In the genomic region with DNA sequence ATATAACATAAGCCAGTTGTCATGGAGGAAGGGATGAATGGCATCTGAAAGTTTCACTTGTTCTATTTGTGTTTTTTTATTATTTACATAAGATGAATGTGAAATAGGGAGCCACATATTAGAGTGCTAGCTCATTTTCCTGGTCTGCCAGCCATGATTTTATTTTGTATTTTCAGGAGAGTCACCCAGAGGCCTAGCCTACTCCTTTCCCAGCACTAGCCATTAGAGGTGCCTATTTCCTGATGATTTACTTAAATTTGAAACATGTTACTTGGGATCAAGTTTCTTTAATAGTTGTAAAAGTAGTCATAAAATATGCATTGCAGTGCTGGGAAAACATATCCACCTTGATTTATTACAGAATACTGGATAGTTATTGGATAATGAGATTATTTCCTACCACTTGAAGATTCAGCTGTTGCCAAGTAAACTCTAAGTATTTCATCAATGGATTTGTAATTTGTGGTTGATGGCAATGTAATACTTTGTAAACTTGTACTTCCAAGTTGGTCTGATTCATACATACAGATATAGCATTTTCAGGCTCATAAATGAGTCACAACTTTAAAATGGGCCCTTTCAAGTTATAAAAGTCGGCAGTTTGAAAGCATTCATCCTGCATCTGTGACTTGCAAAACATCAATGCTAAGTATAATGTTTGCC, we compare ENCODE assay signal across 14 cellular contexts. TPM values are rescaled to one million over a fixed set of nuclear protein-coding genes. Genes with fewer than 3 reads are reported as not detected.
DNase-seq lines count a peak whose midpoint lies in the region; ATAC-seq, FAIRE-seq and TF ChIP-seq lines count a peak whose summit lies in the region.
"Had no signal": no experiment of that assay in that cellular context is flagged by ENCODE, and none has a peak within 500 bp of the region (broad histone marks: within the 10 kb centered on the region; RNA-seq: fewer than 3 reads in every experiment).

No MANE protein-coding gene starts in this region.

- DNase-seq in BJ (ENCODE audit: low read depth) (peak; percentile 99), SW480 (ENCODE audit: low spot score) (peak; percentile 59), hepatic stellate cell (ENCODE audit: low spot score) (peak; percentile 2), DMS 273 treated with DMSO at 0.1 percent for 48 hours (lab: John Stamatoyannopoulos, UW) (no peak), GM12891 (ENCODE audit: insufficient read length, low spot score) (no peak)
- no peak for DNase-seq in activated T-cell treated with anti-CD3 and anti-CD28 coated beads, Interleukin-2, amount 50 U/mL, for 4 hours
- DNase-seq: CD4-positive, CD25-positive, alpha-beta regulatory T cell; naive B cell; NCI-H1417; Peyer's patch; spleen had no signal

- TF ChIP-seq CTCF in BJ (IDR thresholded peaks at IDR 0.05; ENCODE audit: insufficient read depth, low read depth, low read length): no peak

- peaks cover 3% of the 10 kb centered on the region for H3K27me3 Mint-ChIP-seq in activated T-cell treated with anti-CD3 and anti-CD28 coated beads, Interleukin-2, amount 50 U/mL, for 4 hours (ENCODE audit: low read depth)
- H3K27me3 Mint-ChIP-seq: CD4-positive, CD25-positive, alpha-beta regulatory T cell had no signal

- no peaks in the 10 kb centered on the region for H3K9me3 Mint-ChIP-seq in activated T-cell treated with anti-CD3 and anti-CD28 coated beads, Interleukin-2, amount 50 U/mL, for 4 hours
- H3K9me3 Mint-ChIP-seq: naive B cell had no signal

- peak; percentile 58 for ATAC-seq in HG03565 (IDR thresholded peaks at IDR 0.05; ENCODE audit: unreplicated experiment)
- ATAC-seq in HG03342 (IDR thresholded peaks at IDR 0.05; ENCODE audit: unreplicated experiment): no peak
- ATAC-seq in activated T-cell treated with anti-CD3 and anti-CD28 coated beads, Interleukin-2, amount 50 U/mL, for 4 hours: no peak
- ATAC-seq: activated CD4-positive, CD25-positive, alpha-beta regulatory T cell treated with anti-CD3 and anti-CD28 coated beads, Interleukin-2, amount 50 U/mL, for 24 hours had no signal

- no peaks in the 10 kb centered on the region for H3K36me3 Mint-ChIP-seq in activated T-cell treated with anti-CD3 and anti-CD28 coated beads, Interleukin-2, amount 50 U/mL, for 4 hours (ENCODE audit: insufficient read depth)
- H3K36me3 Mint-ChIP-seq: CD4-positive, CD25-positive, alpha-beta regulatory T cell; naive B cell had no signal

- no peaks in the 10 kb centered on the region for H3K4me1 Mint-ChIP-seq in activated T-cell treated with anti-CD3 and anti-CD28 coated beads, Interleukin-2, amount 50 U/mL, for 4 hours (ENCODE audit: low read depth)
- H3K4me1 Mint-ChIP-seq: CD4-positive, CD25-positive, alpha-beta regulatory T cell; naive B cell had no signal

- H3K4me3 Mint-ChIP-seq in activated T-cell treated with anti-CD3 and anti-CD28 coated beads, Interleukin-2, amount 50 U/mL, for 4 hours: no peak overlapping the region
- H3K4me3 Mint-ChIP-seq: CD4-positive, CD25-positive, alpha-beta regulatory T cell; naive B cell had no signal

- POLR2A ChIA-PET in BJ (lab: Charles Lee): interaction anchor here (0.5 kb wide), 1 partner anchor 816 kb away, joined by 4 read pairs; no protein-coding TSS in a partner anchor

- H3K27me3 ChIP-seq in BJ (ENCODE audit: control insufficient read depth, insufficient read depth, low read length): no peaks in the 10 kb centered on the region
- H3K27me3 ChIP-seq: Peyer's patch, spleen had no signal

- CTCF ChIA-PET in BJ (lab: Yijun Ruan, JAX): no interaction called here

- H3K36me3 ChIP-seq in BJ (ENCODE audit: control insufficient read depth, insufficient read depth, low read length): no peaks in the 10 kb centered on the region
- H3K36me3 ChIP-seq: Peyer's patch, spleen had no signal

- TF ChIP-seq POLR2A in GM12891 (IDR thresholded peaks at IDR 0.05; ENCODE audit: low read depth, low read length): no peak

- no peak overlapping the region for H3K4me3 ChIP-seq in BJ (ENCODE audit: low read depth, low read length)
- H3K4me3 ChIP-seq: Peyer's patch, spleen had no signal

- FAIRE-seq in GM12891 (lab: Jason Lieb, UNC): no peak

TF ChIP-seq in GM12891, 5 proteins besides CTCF, POLR2A, EP300 and RAD21:
- TF ChIP-seq POU2F2 (IDR thresholded peaks at IDR 0.05; ENCODE audit: low read depth, low read length) (no peak), POLR2AphosphoS5 (IDR thresholded peaks at IDR 0.05; ENCODE audit: low read depth, low read length) (no peak), PAX5 (IDR thresholded peaks at IDR 0.05; ENCODE audit: insufficient read depth, low read length, severe bottlenecking) (no peak), TAF1 (IDR thresholded peaks at IDR 0.05; ENCODE audit: low read depth, low read length) (no peak), SPI1 (IDR thresholded peaks at IDR 0.05; ENCODE audit: low read depth, low read length) (no peak)

RNA-seq across cellular contexts. Expression of gene KCNN2, which starts 50.8 kb away (rescaled TPM):
- polyA plus RNA-seq in BJ (2011; rRNA removed): 4.6 and 5.1 TPM in 2 replicates
- 12.1 and 13.1 TPM in 2 replicates for polyA minus RNA-seq in BJ (2011; rRNA and poly(A)+ RNA removed)
- under 1 TPM in 1 of 3 donors, not detected in 2; 0.11 TPM for total RNA-seq in activated T-cell treated with anti-CD3 and anti-CD28 coated beads, Interleukin-2, amount 50 U/mL, for 4 hours
- 0.18 TPM for polyA plus RNA-seq in GM12891 (2012; ENCODE audit: low read depth, missing spikeins)
- total RNA-seq: CD4-positive, CD25-positive, alpha-beta regulatory T cell had no signal
- polyA plus RNA-seq: CD4-positive, CD25-positive, alpha-beta regulatory T cell had no signal

Comparison
In these comparisons a context has a peak if more than half of its experiments do, and no peak if none do; other contexts are left out.
1. DNase-seq: peak in BJ (single experiment), SW480 (single experiment) and hepatic stellate cell (single experiment); none in activated T-cell treated with anti-CD3 and anti-CD28 coated beads, Interleukin-2, amount 50 U/mL, for 4 hours (single experiment), DMS 273 treated with DMSO at 0.1 percent for 48 hours (single experiment) and GM12891 (single experiment).